ENCODE assay signal across 14 cellular contexts in the genomic region with DNA sequence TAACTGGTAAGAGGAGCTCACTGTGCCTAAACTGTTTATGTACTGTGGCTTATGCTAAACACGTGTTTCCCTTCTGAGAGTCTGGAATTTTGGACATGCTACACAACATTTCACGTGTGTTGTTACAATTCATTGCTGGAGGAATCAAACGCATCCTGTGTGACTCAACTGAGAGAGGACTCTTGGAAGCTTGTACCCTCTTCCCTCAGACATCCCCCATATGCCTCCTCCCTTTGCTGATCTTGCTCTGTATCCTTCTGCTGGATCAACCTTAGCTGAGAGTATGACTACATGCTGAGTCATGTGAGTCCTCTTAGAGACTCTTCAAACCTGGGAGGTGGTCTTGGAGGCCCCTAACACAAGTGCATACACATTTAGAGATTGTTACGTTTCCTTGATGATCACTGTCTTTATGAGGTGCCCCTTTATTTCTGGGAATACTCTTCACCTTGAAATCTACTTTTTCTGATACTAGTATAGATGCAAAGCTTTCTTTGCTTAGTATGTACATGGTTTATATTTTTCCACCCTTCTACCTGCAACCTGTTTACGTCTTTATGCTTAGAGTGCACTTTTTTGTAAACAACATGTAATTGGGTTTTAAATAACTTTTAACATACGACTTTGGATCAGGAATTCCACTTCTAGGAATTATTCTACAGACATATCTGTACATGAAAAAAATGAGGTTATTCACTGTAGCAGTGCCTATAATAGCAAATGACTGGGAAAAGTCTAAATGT. TPM values are rescaled to one million over a fixed set of nuclear protein-coding genes. Genes with fewer than 3 reads are reported as not detected.
A peak's percentile ranks its signal among the peaks of the same experiment; 100 is the strongest.
DNase-seq lines count a peak whose midpoint lies in the region; TF ChIP-seq lines count a peak whose summit lies in the region.
"Had no signal": no experiment of that assay in that cellular context is flagged by ENCODE, and none has a peak within 500 bp of the region (broad histone marks: within the 10 kb centered on the region; RNA-seq: fewer than 3 reads in every experiment).

No MANE protein-coding gene starts in this region.

- no peak overlapping the region for H3K4me3 ChIP-seq in astrocyte of the spinal cord (ENCODE audit: low read depth, low read length)
- H3K4me3 ChIP-seq: adrenal gland, transverse colon had no signal

- intact Hi-C loops in activated CD4-positive, alpha-beta memory T cell treated with anti-CD3 and anti-CD28 coated beads for 36 hours (cut with micrococcal nuclease): no loop called here

- TF ChIP-seq CTCF in astrocyte of the spinal cord (IDR thresholded peaks at IDR 0.05; ENCODE audit: low read depth, low read length): no peak

- peaks cover 15% of the 10 kb centered on the region for H3K4me1 Mint-ChIP-seq in activated CD4-positive, alpha-beta T cell treated with anti-CD3 and anti-CD28 coated beads, Interleukin-2, amount 10 ng/mL, durations not matched to agents 7 days and 5 days
- H3K4me1 Mint-ChIP-seq in activated CD4-positive, alpha-beta memory T cell treated with anti-CD3 and anti-CD28 coated beads for 36 hours (ENCODE audit: low read depth): no peaks in the 10 kb centered on the region

- H3K9me3 Mint-ChIP-seq in activated CD4-positive, alpha-beta T cell treated with anti-CD3 and anti-CD28 coated beads, Interleukin-2, amount 10 ng/mL, durations not matched to agents 7 days and 5 days: no peaks in the 10 kb centered on the region
- H3K9me3 Mint-ChIP-seq in activated CD4-positive, alpha-beta memory T cell treated with anti-CD3 and anti-CD28 coated beads for 36 hours: no peaks in the 10 kb centered on the region
- H3K9me3 Mint-ChIP-seq: CD4-positive, CD25-positive, alpha-beta regulatory T cell had no signal

- no peaks in the 10 kb centered on the region for H3K27me3 Mint-ChIP-seq in activated CD4-positive, alpha-beta T cell treated with anti-CD3 and anti-CD28 coated beads, Interleukin-2, amount 10 ng/mL, durations not matched to agents 7 days and 5 days
- no peaks in the 10 kb centered on the region for H3K27me3 Mint-ChIP-seq in activated CD4-positive, alpha-beta memory T cell treated with anti-CD3 and anti-CD28 coated beads for 36 hours
- H3K27me3 Mint-ChIP-seq: CD4-positive, CD25-positive, alpha-beta regulatory T cell had no signal

- no peak overlapping the region for H3K4me3 Mint-ChIP-seq in activated CD4-positive, alpha-beta T cell treated with anti-CD3 and anti-CD28 coated beads, Interleukin-2, amount 10 ng/mL, durations not matched to agents 7 days and 5 days
- no peak overlapping the region for H3K4me3 Mint-ChIP-seq in activated CD4-positive, alpha-beta memory T cell treated with anti-CD3 and anti-CD28 coated beads for 36 hours

- CTCF ChIA-PET in activated CD4-positive, alpha-beta T cell treated with anti-CD3 and anti-CD28 coated beads, Interleukin-2, amount 10 ng/mL, durations not matched to agents 7 days and 5 days (lab: Charles Lee): no interaction called here
- CTCF ChIA-PET in activated CD4-positive, alpha-beta memory T cell treated with anti-CD3 and anti-CD28 coated beads for 36 hours (lab: Charles Lee): no interaction called here

- POLR2A ChIA-PET in activated CD4-positive, alpha-beta T cell treated with anti-CD3 and anti-CD28 coated beads, Interleukin-2, amount 10 ng/mL, durations not matched to agents 7 days and 5 days (lab: Charles Lee): no interaction called here
- POLR2A ChIA-PET in activated CD4-positive, alpha-beta memory T cell treated with anti-CD3 and anti-CD28 coated beads for 36 hours (lab: Charles Lee): no interaction called here

- H3K36me3 Mint-ChIP-seq in activated CD4-positive, alpha-beta T cell treated with anti-CD3 and anti-CD28 coated beads, Interleukin-2, amount 10 ng/mL, durations not matched to agents 7 days and 5 days (ENCODE audit: low read depth): no peaks in the 10 kb centered on the region
- no peaks in the 10 kb centered on the region for H3K36me3 Mint-ChIP-seq in activated CD4-positive, alpha-beta memory T cell treated with anti-CD3 and anti-CD28 coated beads for 36 hours

- H3K27ac Mint-ChIP-seq in activated CD4-positive, alpha-beta T cell treated with anti-CD3 and anti-CD28 coated beads, Interleukin-2, amount 10 ng/mL, durations not matched to agents 7 days and 5 days: no peak overlapping the region
- no peak overlapping the region for H3K27ac Mint-ChIP-seq in activated CD4-positive, alpha-beta memory T cell treated with anti-CD3 and anti-CD28 coated beads for 36 hours
- H3K27ac Mint-ChIP-seq: CD4-positive, CD25-positive, alpha-beta regulatory T cell had no signal

- in situ Hi-C loops in astrocyte of the spinal cord (cut with HindIII; ENCODE audit: low sequenced_read_pairs): no loop called here

- DNase-seq in AG08396 (ENCODE audit: low spot score) (peak; percentile 67), HPDE6-E6E7 (ENCODE audit: extremely low spot score) (peak; percentile 26), astrocyte of the spinal cord (ENCODE audit: low read depth, low spot score) (peak; percentile 69), hepatic stellate cell (ENCODE audit: low spot score) (peak; percentile 64), inferior parietal cortex (ENCODE audit: extremely low spot score) (no peak)
- DNase-seq in activated CD4-positive, alpha-beta T cell treated with anti-CD3 and anti-CD28 coated beads, Interleukin-2, amount 10 ng/mL, durations not matched to agents 7 days and 5 days: no peak
- DNase-seq in activated CD4-positive, alpha-beta memory T cell treated with anti-CD3 and anti-CD28 coated beads for 36 hours: no peak
- DNase-seq in activated CD4-positive, CD25-positive, alpha-beta regulatory T cell treated with anti-CD3 and anti-CD28 coated beads, Interleukin-2, amount 50 U/mL, for 72 hours: no peak
- DNase-seq: activated CD4-positive, alpha-beta T cell treated with anti-CD3 and anti-CD28 coated beads for 4 hours; activated T-cell treated with anti-CD3 and anti-CD28 coated beads, Interleukin-2, amount 50 U/mL, for 48 hours; adrenal gland; CD4-positive, CD25-positive, alpha-beta regulatory T cell; DND-41; transverse colon had no signal

RNA-seq across cellular contexts. Expression of a gene that starts 8.7 kb away (rescaled TPM):
- 10 to 100 TPM; 14.6 to 16.1 TPM for total RNA-seq in activated CD4-positive, alpha-beta T cell treated with anti-CD3 and anti-CD28 coated beads, Interleukin-2, amount 10 ng/mL, durations not matched to agents 7 days and 5 days
- total RNA-seq in activated CD4-positive, alpha-beta memory T cell treated with anti-CD3 and anti-CD28 coated beads for 36 hours: 10 to 100 TPM; 14.0 to 14.6 TPM

Comparison
In these comparisons a context has a peak if more than half of its experiments do, and no peak if none do; other contexts are left out.
1. DNase-seq: peak in AG08396 (single experiment), HPDE6-E6E7 (single experiment), astrocyte of the spinal cord (single experiment) and hepatic stellate cell (single experiment); none in inferior parietal cortex (single experiment), activated CD4-positive, alpha-beta T cell treated with anti-CD3 and anti-CD28 coated beads, Interleukin-2, amount 10 ng/mL, durations not matched to agents 7 days and 5 days (single experiment), activated CD4-positive, alpha-beta memory T cell treated with anti-CD3 and anti-CD28 coated beads for 36 hours (single experiment) and activated CD4-positive, CD25-positive, alpha-beta regulatory T cell treated with anti-CD3 and anti-CD28 coated beads, Interleukin-2, amount 50 U/mL, for 72 hours (single experiment).